Comparison of ENCODE assay signal across 8 cellular contexts in the genomic region with DNA sequence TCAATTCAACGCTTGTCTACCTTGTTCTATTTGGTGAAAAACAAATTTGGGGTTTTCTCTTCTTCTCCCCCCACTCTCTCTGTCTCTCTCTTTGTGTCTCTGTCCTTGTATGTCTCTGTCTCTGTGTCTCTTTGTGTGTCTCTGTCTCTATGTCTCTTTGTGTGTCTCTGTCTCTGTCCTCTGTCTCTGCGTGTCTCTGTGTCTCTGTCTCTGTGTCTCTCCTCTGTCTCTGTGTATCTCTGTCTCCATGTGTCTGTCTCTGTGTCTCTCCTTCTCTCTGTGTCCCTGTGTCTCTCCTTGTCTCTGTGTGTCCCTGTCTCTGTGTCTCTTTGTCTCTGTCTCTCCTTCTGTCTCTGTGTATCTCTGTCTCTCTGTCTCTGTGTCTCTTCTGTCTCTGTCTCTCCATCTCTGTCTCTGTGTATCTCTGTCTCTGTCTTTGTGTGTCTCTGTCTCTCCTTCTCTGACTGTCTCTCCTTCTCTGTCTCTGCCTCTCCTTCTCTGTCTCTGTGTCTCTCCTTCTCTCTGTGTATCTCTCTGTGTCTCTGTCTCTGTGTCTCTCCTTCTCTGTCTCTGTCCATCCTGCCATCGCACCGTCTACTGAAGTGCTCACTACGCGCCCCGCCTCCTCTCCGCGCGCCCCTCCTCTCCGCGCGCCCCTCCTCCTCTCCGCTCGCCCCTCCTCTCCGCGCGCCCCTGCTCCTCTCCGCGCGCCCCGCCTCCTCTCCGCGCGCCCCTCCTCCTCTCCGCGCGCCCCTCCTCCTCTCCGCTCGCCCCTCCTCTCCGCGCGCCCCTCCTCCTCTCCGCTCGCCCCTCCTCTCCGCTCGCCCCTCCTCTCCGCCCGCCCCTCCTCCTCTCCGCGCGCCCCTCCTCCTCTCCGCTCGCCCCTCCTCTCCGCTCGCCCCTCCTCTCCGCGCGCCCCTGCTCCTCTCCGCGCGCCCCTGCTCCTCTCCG. TPM values are rescaled to one million over a fixed set of nuclear protein-coding genes. Genes with fewer than 3 reads are reported as not detected.
DNase-seq lines count a peak whose midpoint lies in the region; ATAC-seq and TF ChIP-seq lines count a peak whose summit lies in the region.

No MANE protein-coding gene starts in this region.

- no peak for TF ChIP-seq POLR2A in lower leg skin (IDR thresholded peaks at IDR 0.05)

- H3K4me3 Mint-ChIP-seq in central memory CD8-positive, alpha-beta T cell: peak overlapping the region; percentile 84

- no peak for TF ChIP-seq CTCF in lower leg skin (IDR thresholded peaks at IDR 0.05)

- H3K36me3 ChIP-seq in muscle layer of duodenum (ENCODE audit: control insufficient read depth in 1 of 2, insufficient read depth in 2 of 2, low read length in 2 of 2): no peaks in the 10 kb centered on the region

- ATAC-seq in central memory CD8-positive, alpha-beta T cell (replicated peaks; ENCODE audit: extremely low read depth, poor library complexity, severe bottlenecking): no peak

- H3K9me3 ChIP-seq in muscle layer of duodenum (ENCODE audit: control insufficient read depth in 1 of 2, low read length in 2 of 2): no peaks in the 10 kb centered on the region

- no peaks in the 10 kb centered on the region for H3K27me3 ChIP-seq in muscle layer of duodenum (ENCODE audit: low read depth, low read length)

- H3K36me3 Mint-ChIP-seq in central memory CD8-positive, alpha-beta T cell (ENCODE audit: insufficient read depth): peaks cover 20% of the 10 kb centered on the region

- DNase-seq in NCI-H2081 (lab: John Stamatoyannopoulos, UW) (peak; percentile 55), NCI-H2081 treated with DMSO at 0.1 percent for 48 hours (lab: John Stamatoyannopoulos, UW) (no peak), NCI-H510A treated with DMSO at 0.1 percent for 48 hours (lab: John Stamatoyannopoulos, UW) (peak; percentile 16), cerebellar nuclear complex (lab: John Stamatoyannopoulos, UW) (no peak), SKM-1 treated with dmso at 0.1 percent for 144 hours (lab: John Stamatoyannopoulos, UW; ENCODE audit: unreplicated experiment) (no peak), lower leg skin (ENCODE audit: low spot score in 2 of 2) (no peak)
- DNase-seq in central memory CD8-positive, alpha-beta T cell (ENCODE audit: low spot score in 2 of 2): no peak

- peak overlapping the region; percentile 48 to 62 for H3K4me3 ChIP-seq in muscle layer of duodenum (ENCODE audit: low read depth in 1 of 2, low read length in 2 of 2)
- no peak overlapping the region for H3K4me3 ChIP-seq in lower leg skin (ENCODE audit: low read depth, poor library complexity, severe bottlenecking)

- no peaks in the 10 kb centered on the region for H3K9me3 Mint-ChIP-seq in central memory CD8-positive, alpha-beta T cell

- H3K4me1 Mint-ChIP-seq in central memory CD8-positive, alpha-beta T cell: peaks cover 26% of the 10 kb centered on the region

- intact Hi-C loops in lower leg skin (cut with DNase I; ENCODE audit: low total_unique reads): no loop called here

- H3K4me1 ChIP-seq in muscle layer of duodenum (ENCODE audit: control insufficient read depth in 1 of 2, insufficient read depth in 2 of 2, low read length in 2 of 2): peaks cover 5 to 25% of the 10 kb centered on the region in 2 donors

- H3K27ac ChIP-seq in muscle layer of duodenum (ENCODE audit: low read length): no peak overlapping the region

- H3K27me3 Mint-ChIP-seq in central memory CD8-positive, alpha-beta T cell: peaks cover 57% of the 10 kb centered on the region

- H3K27ac Mint-ChIP-seq in central memory CD8-positive, alpha-beta T cell (ENCODE audit: low read depth): peak overlapping the region; percentile 50

- 11 to 12% methylated on average over 11 to 13 of the region's 53 CpGs for WGBS in lower leg skin, 2 donors

RNA-seq across cellular contexts. Expression of gene LRCOL1, which starts 12.8 kb away (rescaled TPM):
- total RNA-seq in lower leg skin: not detected

RNA-seq across cellular contexts. Expression of gene P2RX2, which starts 21.0 kb away (rescaled TPM):
- not detected for total RNA-seq in lower leg skin

Comparison
In these comparisons a context has a peak if more than half of its experiments do, and no peak if none do; other contexts are left out.
1. DNase-seq: peak in NCI-H2081 (2 of 2) and NCI-H510A treated with DMSO at 0.1 percent for 48 hours (single experiment); none in NCI-H2081 treated with DMSO at 0.1 percent for 48 hours (single experiment), central memory CD8-positive, alpha-beta T cell (0 of 2), cerebellar nuclear complex (0 of 2), SKM-1 treated with dmso at 0.1 percent for 144 hours (single experiment) and lower leg skin (0 of 2).